In genomic region chr3:182959474-182960350, GRCh38 we compare ENCODE assay signal across 11 cellular contexts. TPM values are rescaled to one million over a fixed set of nuclear protein-coding genes. Genes with fewer than 3 reads are reported as not detected.
DNase-seq lines count a peak whose midpoint lies in the region; ATAC-seq and TF ChIP-seq lines count a peak whose summit lies in the region.
"Had no signal": no experiment of that assay in that cellular context is flagged by ENCODE, and none has a peak within 500 bp of the region (broad histone marks: within the 10 kb centered on the region; RNA-seq: fewer than 3 reads in every experiment).

No MANE protein-coding gene starts in this region.

- no peaks in the 10 kb centered on the region for H3K9me3 Mint-ChIP-seq in effector memory CD8-positive, alpha-beta T cell
- H3K9me3 Mint-ChIP-seq: activated CD4-positive, alpha-beta T cell treated with anti-CD3 and anti-CD28 coated beads, Interleukin-2, amount 10 ng/mL, durations not matched to agents 24 days and 14 days had no signal

- DNase-seq in Right ventricle myocardium inferior (ENCODE audit: missing footprints) (no peak), right atrium auricular region (ENCODE audit: low spot score) (no peak), OCI-LY7 (ENCODE audit: low spot score) (no peak), substantia nigra (lab: John Stamatoyannopoulos, UW) (peak in 7 of 49 donors; percentile 2 to 15 (median 7))
- no peak for DNase-seq in effector memory CD8-positive, alpha-beta T cell
- DNase-seq in activated naive CD4-positive, alpha-beta T cell treated with Interleukin-2 at 50 U/mL for 16 hours, result no peak
- DNase-seq: activated CD4-positive, alpha-beta T cell treated with anti-CD3 and anti-CD28 coated beads, Interleukin-2, amount 10 ng/mL, durations not matched to agents 24 days and 14 days had no signal

- H3K27ac ChIP-seq in right atrium auricular region, result no peak overlapping the region
- no peak overlapping the region for H3K27ac ChIP-seq in OCI-LY7 (ENCODE audit: low read depth, low read length, poor library complexity, severe bottlenecking)
- H3K27ac ChIP-seq in substantia nigra (ENCODE audit: low read depth, low read length, poor library complexity, severe bottlenecking), result peak overlapping the region; percentile 26
- H3K27ac ChIP-seq: KMS-11 had no signal

- H3K4me2 ChIP-seq in OCI-LY7 (ENCODE audit: low read length), result no peak overlapping the region
- H3K4me2 ChIP-seq: KMS-11 had no signal

- H3K4me3 ChIP-seq in right atrium auricular region (no peak overlapping the region), OCI-LY7 (ENCODE audit: low read depth, low read length, poor library complexity, severe bottlenecking) (no peak overlapping the region), iPS-15b (ENCODE audit: low read depth, low read length) (no peak overlapping the region)

- H4K20me1 ChIP-seq in OCI-LY7 (ENCODE audit: insufficient read depth, low read length), result no peaks in the 10 kb centered on the region

- no peaks in the 10 kb centered on the region for H3K27me3 ChIP-seq in right atrium auricular region
- H3K27me3 ChIP-seq in iPS-15b (ENCODE audit: control insufficient read depth, insufficient read depth, low read length), result no peaks in the 10 kb centered on the region

- H3K36me3 Mint-ChIP-seq in effector memory CD8-positive, alpha-beta T cell (ENCODE audit: insufficient read depth), result peaks cover 43% of the 10 kb centered on the region

- peaks cover under 1% of the 10 kb centered on the region for H3K79me2 ChIP-seq in OCI-LY7 (ENCODE audit: insufficient read depth, low read depth, low read length)

- H3K4me1 Mint-ChIP-seq in effector memory CD8-positive, alpha-beta T cell (ENCODE audit: low read depth in 2 of 2), result peaks cover 5 to 18% of the 10 kb centered on the region in 2 donors
- H3K4me1 Mint-ChIP-seq: B cell had no signal

- no peak overlapping the region for H2AFZ ChIP-seq in OCI-LY7 (ENCODE audit: low read length)

- H3K9me2 ChIP-seq in OCI-LY7 (ENCODE audit: insufficient read depth, low read length), result no peaks in the 10 kb centered on the region

- CTCF ChIA-PET in OCI-LY7 (lab: Charles Lee; ENCODE audit: unreplicated experiment), result no interaction called here

- H3K27ac Mint-ChIP-seq in effector memory CD8-positive, alpha-beta T cell, result peak overlapping the region in 1 of 2 donors; percentile 60
- H3K27ac Mint-ChIP-seq: activated CD4-positive, alpha-beta T cell treated with anti-CD3 and anti-CD28 coated beads, Interleukin-2, amount 10 ng/mL, durations not matched to agents 24 days and 14 days; B cell had no signal

- H3K27me3 Mint-ChIP-seq in effector memory CD8-positive, alpha-beta T cell, result no peaks in the 10 kb centered on the region
- H3K27me3 Mint-ChIP-seq: activated CD4-positive, alpha-beta T cell treated with anti-CD3 and anti-CD28 coated beads, Interleukin-2, amount 10 ng/mL, durations not matched to agents 24 days and 14 days; B cell had no signal

- H3K4me3 Mint-ChIP-seq in effector memory CD8-positive, alpha-beta T cell, result no peak overlapping the region
- H3K4me3 Mint-ChIP-seq: activated CD4-positive, alpha-beta T cell treated with anti-CD3 and anti-CD28 coated beads, Interleukin-2, amount 10 ng/mL, durations not matched to agents 24 days and 14 days; B cell had no signal

- peak overlapping the region; percentile 27 for H3K9ac ChIP-seq in iPS-15b (ENCODE audit: low read depth, low read length)
- H3K9ac ChIP-seq: KMS-11 had no signal

- TF ChIP-seq CTCF in right atrium auricular region (IDR thresholded peaks at IDR 0.05) (no peak), OCI-LY7 (conservative IDR thresholded peaks at IDR 0.05; ENCODE audit: low read length) (no peak)

- peak; percentile 53 for ATAC-seq in Right ventricle myocardium inferior
- ATAC-seq in GM21529 (IDR thresholded peaks at IDR 0.05; ENCODE audit: unreplicated experiment), result no peak
- ATAC-seq in effector memory CD8-positive, alpha-beta T cell (replicated peaks), result no peak

- H3K9me3 ChIP-seq in right atrium auricular region (no peaks in the 10 kb centered on the region), OCI-LY7 (ENCODE audit: low read length) (no peaks in the 10 kb centered on the region), iPS-15b (ENCODE audit: control insufficient read depth, insufficient read depth, low read length) (no peaks in the 10 kb centered on the region)

- BruUV-seq in OCI-LY7 (replicated peaks; lab: Mats Ljungman, UMichigan), result TSS peak; percentile 23

- H3K36me3 ChIP-seq in right atrium auricular region (no peaks in the 10 kb centered on the region), OCI-LY7 (ENCODE audit: insufficient read depth, low read length) (peaks cover 75% of the 10 kb centered on the region), iPS-15b (ENCODE audit: control insufficient read depth, insufficient read depth, low read length) (no peaks in the 10 kb centered on the region)

- POLR2A ChIA-PET in OCI-LY7 (lab: Charles Lee), result interaction anchor here (1.1 kb wide), 1 partner anchor 184 kb away, joined by 3 read pairs; no protein-coding TSS in a partner anchor

- H3K4me1 ChIP-seq in right atrium auricular region (peaks cover 0 to 15% of the 10 kb centered on the region in 2 donors), OCI-LY7 (ENCODE audit: insufficient read depth, low read length, poor library complexity, severe bottlenecking) (no peaks in the 10 kb centered on the region), iPS-15b (ENCODE audit: control insufficient read depth, insufficient read depth, low read length) (peaks cover 9% of the 10 kb centered on the region)

- intact Hi-C loops in Right ventricle myocardium inferior (cut with DNase I), result no loop called here
- intact Hi-C loops in OCI-LY7 (cut with micrococcal nuclease; ENCODE audit: unreplicated experiment), result no loop called here

RNA-seq across cellular contexts. Expression of gene DCUN1D1, which starts 20.6 kb away (rescaled TPM):
- total RNA-seq in Right ventricle myocardium inferior (36.9 TPM), right atrium auricular region (10 to 100 TPM; 14.2 to 23.5 TPM), OCI-LY7 (2022) (43.9 and 44.0 TPM in 2 replicates)
- total RNA-seq in OCI-LY7 (2014; rRNA removed; shearing (Covaris generic)), result 12.7 and 19.4 TPM in 2 replicates
